In genomic region chr5:157594237-157594636, GRCh38 we compare ENCODE assay signal across 17 cellular contexts. TPM values are rescaled to one million over a fixed set of nuclear protein-coding genes. Genes with fewer than 3 reads are reported as not detected.
DNase-seq lines count a peak whose midpoint lies in the region; ATAC-seq and TF ChIP-seq lines count a peak whose summit lies in the region.
"Had no signal": no experiment of that assay in that cellular context is flagged by ENCODE, and none has a peak within 500 bp of the region (broad histone marks: within the 10 kb centered on the region; RNA-seq: fewer than 3 reads in every experiment).

No MANE protein-coding gene starts in this region.

- H3K4me3 ChIP-seq in spleen = no peak overlapping the region
- no peak overlapping the region for H3K4me3 ChIP-seq in CD8-positive, alpha-beta T cell (ENCODE audit: low read depth, low read length)
- H3K4me3 ChIP-seq: mucosa of descending colon, SJSA1, smooth muscle cell had no signal

- peaks cover 76% of the 10 kb centered on the region for H3K4me1 Mint-ChIP-seq in activated naive CD4-positive, alpha-beta T cell treated with anti-CD3 and anti-CD28 coated beads for 36 hours (ENCODE audit: low read depth)
- H3K4me1 Mint-ChIP-seq in activated T-helper 2 cell treated with anti-CD3 and anti-CD28 coated beads, Interferon-gamma antibody, Interleukin-2, Interleukin-4, amounts not matched to agents 10 μg/mL and 5 μg/mL and 100 μg/mL, durations not matched to agents 14 hours and 24 hours and 36 hours (ENCODE audit: low read depth) = peaks cover 77% of the 10 kb centered on the region
- peaks cover 39% of the 10 kb centered on the region for H3K4me1 Mint-ChIP-seq in CD8-positive, alpha-beta T cell (ENCODE audit: low read depth)

- peak overlapping the region in 6 of 8 donors; percentile 7 to 83 (median 81) for H3K27ac ChIP-seq in spleen
- H3K27ac ChIP-seq in CD8-positive, alpha-beta T cell (ENCODE audit: low read depth, low read length) = no peak overlapping the region
- H3K27ac ChIP-seq: SJSA1 had no signal

- no peaks in the 10 kb centered on the region for H3K9me3 ChIP-seq in spleen
- H3K9me3 ChIP-seq in CD8-positive, alpha-beta T cell (ENCODE audit: low read length) = no peaks in the 10 kb centered on the region
- H3K9me3 ChIP-seq: mucosa of descending colon, SJSA1 had no signal

- intact Hi-C loops in activated naive CD4-positive, alpha-beta T cell treated with anti-CD3 and anti-CD28 coated beads for 36 hours (cut with micrococcal nuclease) = loop anchor here (1.0 kb wide), 3 partner anchors 9 to 136 kb away; no protein-coding TSS in a partner anchor
- intact Hi-C loops in activated T-helper 2 cell treated with anti-CD3 and anti-CD28 coated beads, Interferon-gamma antibody, Interleukin-2, Interleukin-4, amounts not matched to agents 10 μg/mL and 5 μg/mL and 100 μg/mL, durations not matched to agents 14 hours and 24 hours and 36 hours (cut with micrococcal nuclease) = loop anchor here (1.0 to 2.0 kb wide), 4 partner anchors 9 to 53 kb away; no protein-coding TSS in a partner anchor
- intact Hi-C loops in spleen (cut with DNase I; ENCODE audit: low total_unique reads) = no loop called here
- intact Hi-C loops in CD8-positive, alpha-beta T cell (cut with DNase I, micrococcal nuclease) = no loop called here

- CTCF ChIA-PET in activated naive CD4-positive, alpha-beta T cell treated with anti-CD3 and anti-CD28 coated beads for 36 hours (lab: Charles Lee) = interaction anchor here (1.0 to 1.5 kb wide), 4 partner anchors 9 to 251 kb away, joined by 3 to 6 read pairs (median 3); no protein-coding TSS in a partner anchor
- CTCF ChIA-PET in CD8-positive, alpha-beta T cell (lab: Charles Lee) = no interaction called here

- no peak for TF ChIP-seq POLR2A in spleen (IDR thresholded peaks at IDR 0.05)

- no peaks in the 10 kb centered on the region for H3K27me3 ChIP-seq in spleen (replicated peaks in 1 of 7)
- no peaks in the 10 kb centered on the region for H3K27me3 ChIP-seq in CD8-positive, alpha-beta T cell (ENCODE audit: insufficient read depth, low read length)
- H3K27me3 ChIP-seq: SJSA1 had no signal

- H3K4me1 ChIP-seq in spleen = peaks cover 30 to 80% (median 74%) of the 10 kb centered on the region in 6 donors
- no peaks in the 10 kb centered on the region for H3K4me1 ChIP-seq in CD8-positive, alpha-beta T cell (ENCODE audit: insufficient read depth, low read length)

- H3K27ac Mint-ChIP-seq in activated naive CD4-positive, alpha-beta T cell treated with anti-CD3 and anti-CD28 coated beads for 36 hours = peak overlapping the region; percentile 84
- peak overlapping the region; percentile 83 for H3K27ac Mint-ChIP-seq in activated T-helper 2 cell treated with anti-CD3 and anti-CD28 coated beads, Interferon-gamma antibody, Interleukin-2, Interleukin-4, amounts not matched to agents 10 μg/mL and 5 μg/mL and 100 μg/mL, durations not matched to agents 14 hours and 24 hours and 36 hours
- no peak overlapping the region for H3K27ac Mint-ChIP-seq in CD8-positive, alpha-beta T cell

- ATAC-seq in HG02610 (IDR thresholded peaks at IDR 0.05; ENCODE audit: unreplicated experiment) = peak; percentile 42
- no peak for ATAC-seq in CD8-positive, alpha-beta T cell
- ATAC-seq: mucosa of descending colon had no signal

- peak overlapping the region; percentile 8 for H3K4me3 Mint-ChIP-seq in activated naive CD4-positive, alpha-beta T cell treated with anti-CD3 and anti-CD28 coated beads for 36 hours
- H3K4me3 Mint-ChIP-seq in activated T-helper 2 cell treated with anti-CD3 and anti-CD28 coated beads, Interferon-gamma antibody, Interleukin-2, Interleukin-4, amounts not matched to agents 10 μg/mL and 5 μg/mL and 100 μg/mL, durations not matched to agents 14 hours and 24 hours and 36 hours (ENCODE audit: low read depth) = no peak overlapping the region
- no peak overlapping the region for H3K4me3 Mint-ChIP-seq in CD8-positive, alpha-beta T cell
- H3K4me3 Mint-ChIP-seq: activated naive CD4-positive, alpha-beta T cell treated with anti-CD3 and anti-CD28 coated beads, Interleukin-2, amount 10 ng/mL, durations not matched to agents 7 days and 5 days had no signal

- POLR2A ChIA-PET in CD8-positive, alpha-beta T cell (lab: Charles Lee) = no interaction called here

- no peaks in the 10 kb centered on the region for H3K36me3 ChIP-seq in spleen
- no peaks in the 10 kb centered on the region for H3K36me3 ChIP-seq in CD8-positive, alpha-beta T cell (ENCODE audit: insufficient read depth, low read length)
- H3K36me3 ChIP-seq: SJSA1 had no signal

- no peak for TF ChIP-seq CTCF in spleen (IDR thresholded peaks at IDR 0.05 in 8 of 11, conservative IDR thresholded peaks at IDR 0.05 in 3 of 11)
- no peak for TF ChIP-seq CTCF in CD8-positive, alpha-beta T cell (IDR thresholded peaks at IDR 0.05)

- H3K36me3 Mint-ChIP-seq in activated naive CD4-positive, alpha-beta T cell treated with anti-CD3 and anti-CD28 coated beads for 36 hours (ENCODE audit: low read depth) = peaks cover 7% of the 10 kb centered on the region
- peaks cover 18% of the 10 kb centered on the region for H3K36me3 Mint-ChIP-seq in activated T-helper 2 cell treated with anti-CD3 and anti-CD28 coated beads, Interferon-gamma antibody, Interleukin-2, Interleukin-4, amounts not matched to agents 10 μg/mL and 5 μg/mL and 100 μg/mL, durations not matched to agents 14 hours and 24 hours and 36 hours (ENCODE audit: low read depth)
- H3K36me3 Mint-ChIP-seq in CD8-positive, alpha-beta T cell = no peaks in the 10 kb centered on the region

- peaks cover 10% of the 10 kb centered on the region for H3K9me3 Mint-ChIP-seq in activated naive CD4-positive, alpha-beta T cell treated with anti-CD3 and anti-CD28 coated beads for 36 hours
- H3K9me3 Mint-ChIP-seq in activated T-helper 2 cell treated with anti-CD3 and anti-CD28 coated beads, Interferon-gamma antibody, Interleukin-2, Interleukin-4, amounts not matched to agents 10 μg/mL and 5 μg/mL and 100 μg/mL, durations not matched to agents 14 hours and 24 hours and 36 hours = peaks cover 16% of the 10 kb centered on the region
- no peaks in the 10 kb centered on the region for H3K9me3 Mint-ChIP-seq in CD8-positive, alpha-beta T cell

- DNase-seq in activated naive CD4-positive, alpha-beta T cell treated with anti-CD3 and anti-CD28 coated beads for 36 hours = peak; percentile 22
- no peak for DNase-seq in activated naive CD4-positive, alpha-beta T cell (lab: John Stamatoyannopoulos, UW)
- DNase-seq in activated T-helper 2 cell treated with anti-CD3 and anti-CD28 coated beads, Interferon-gamma antibody, Interleukin-2, Interleukin-4, amounts not matched to agents 10 μg/mL and 5 μg/mL and 100 μg/mL, durations not matched to agents 14 hours and 24 hours and 36 hours (ENCODE audit: low spot score) = no peak
- DNase-seq in spleen = no peak
- no peak for DNase-seq in A172 (ENCODE audit: low spot score)
- no peak for DNase-seq in CD8-positive, alpha-beta T cell
- DNase-seq in NCI-H1105 treated with DMSO at 0.1 percent for 48 hours (lab: John Stamatoyannopoulos, UW) = no peak
- DNase-seq: activated CD4-positive, alpha-beta T cell treated with anti-CD3 and anti-CD28 coated beads, Interleukin-2, amount 50 U/mL, for 4 hours; activated naive CD4-positive, alpha-beta T cell treated with anti-CD3 and anti-CD28 coated beads, Interleukin-2, amount 10 ng/mL, durations not matched to agents 7 days and 5 days; mucosa of descending colon; NCI-H146; stimulated activated naive CD4-positive, alpha-beta T cell treated with Interleukin-2 at 50 U/mL for 16 hours had no signal

- H3K27me3 Mint-ChIP-seq in activated naive CD4-positive, alpha-beta T cell treated with anti-CD3 and anti-CD28 coated beads for 36 hours (ENCODE audit: low read depth) = peaks cover 2% of the 10 kb centered on the region
- no peaks in the 10 kb centered on the region for H3K27me3 Mint-ChIP-seq in activated T-helper 2 cell treated with anti-CD3 and anti-CD28 coated beads, Interferon-gamma antibody, Interleukin-2, Interleukin-4, amounts not matched to agents 10 μg/mL and 5 μg/mL and 100 μg/mL, durations not matched to agents 14 hours and 24 hours and 36 hours (ENCODE audit: low read depth)
- H3K27me3 Mint-ChIP-seq in CD8-positive, alpha-beta T cell (ENCODE audit: low read depth) = peaks cover 3% of the 10 kb centered on the region
- H3K27me3 Mint-ChIP-seq: activated naive CD4-positive, alpha-beta T cell treated with anti-CD3 and anti-CD28 coated beads, Interleukin-2, amount 10 ng/mL, durations not matched to agents 7 days and 5 days had no signal

RNA-seq across cellular contexts. Expression of gene ADAM19, which starts 18.7 kb away (rescaled TPM):
- 10 to 100 TPM; 37.3 to 39.3 TPM for total RNA-seq in activated naive CD4-positive, alpha-beta T cell treated with anti-CD3 and anti-CD28 coated beads for 36 hours
- total RNA-seq in activated T-helper 2 cell treated with anti-CD3 and anti-CD28 coated beads, Interferon-gamma antibody, Interleukin-2, Interleukin-4, amounts not matched to agents 10 μg/mL and 5 μg/mL and 100 μg/mL, durations not matched to agents 14 hours and 24 hours and 36 hours = 229 and 237 TPM in 2 replicates
- 10 to 100 TPM; 45.8 to 71.1 (median 52.9) TPM for total RNA-seq in spleen
- polyA plus RNA-seq in spleen = 10 to 100 TPM; 10.9 to 13.0 (median 11.5) TPM
- total RNA-seq in A172 (2014; rRNA removed; shearing (Covaris generic)) = 43.1 and 50.3 TPM in 2 replicates
- total RNA-seq in CD8-positive, alpha-beta T cell = 1 to 10 TPM; 5.9 to 6.5 TPM

RNA-seq across cellular contexts. Expression of gene SOX30, which starts 58.0 kb away (rescaled TPM):
- total RNA-seq in activated naive CD4-positive, alpha-beta T cell treated with anti-CD3 and anti-CD28 coated beads for 36 hours = under 1 TPM; 0.36 to 0.57 TPM
- total RNA-seq in activated T-helper 2 cell treated with anti-CD3 and anti-CD28 coated beads, Interferon-gamma antibody, Interleukin-2, Interleukin-4, amounts not matched to agents 10 μg/mL and 5 μg/mL and 100 μg/mL, durations not matched to agents 14 hours and 24 hours and 36 hours = 0.11 TPM in 2 replicates
- total RNA-seq in spleen = under 1 TPM in 5 of 7 donors, not detected in 2; 0.09 to 0.27 (median 0.20) TPM
- under 1 TPM; 0.02 to 0.13 (median 0.11) TPM for polyA plus RNA-seq in spleen
- total RNA-seq in A172 (2014; rRNA removed; shearing (Covaris generic)) = not detected in 2 replicates
- not detected for total RNA-seq in CD8-positive, alpha-beta T cell
- total RNA-seq: NCI-H460, osteocyte had no signal

Comparison
In these comparisons a context has a peak if more than half of its experiments do, and no peak if none do; other contexts are left out.
1. intact Hi-C loops: an anchor here in activated naive CD4-positive, alpha-beta T cell treated with anti-CD3 and anti-CD28 coated beads for 36 hours (1.0 kb wide) and activated T-helper 2 cell treated with anti-CD3 and anti-CD28 coated beads, Interferon-gamma antibody, Interleukin-2, Interleukin-4, amounts not matched to agents 10 μg/mL and 5 μg/mL and 100 μg/mL, durations not matched to agents 14 hours and 24 hours and 36 hours (1.0 to 2.0 kb wide); none called in spleen and CD8-positive, alpha-beta T cell.